In the genomic region with DNA sequence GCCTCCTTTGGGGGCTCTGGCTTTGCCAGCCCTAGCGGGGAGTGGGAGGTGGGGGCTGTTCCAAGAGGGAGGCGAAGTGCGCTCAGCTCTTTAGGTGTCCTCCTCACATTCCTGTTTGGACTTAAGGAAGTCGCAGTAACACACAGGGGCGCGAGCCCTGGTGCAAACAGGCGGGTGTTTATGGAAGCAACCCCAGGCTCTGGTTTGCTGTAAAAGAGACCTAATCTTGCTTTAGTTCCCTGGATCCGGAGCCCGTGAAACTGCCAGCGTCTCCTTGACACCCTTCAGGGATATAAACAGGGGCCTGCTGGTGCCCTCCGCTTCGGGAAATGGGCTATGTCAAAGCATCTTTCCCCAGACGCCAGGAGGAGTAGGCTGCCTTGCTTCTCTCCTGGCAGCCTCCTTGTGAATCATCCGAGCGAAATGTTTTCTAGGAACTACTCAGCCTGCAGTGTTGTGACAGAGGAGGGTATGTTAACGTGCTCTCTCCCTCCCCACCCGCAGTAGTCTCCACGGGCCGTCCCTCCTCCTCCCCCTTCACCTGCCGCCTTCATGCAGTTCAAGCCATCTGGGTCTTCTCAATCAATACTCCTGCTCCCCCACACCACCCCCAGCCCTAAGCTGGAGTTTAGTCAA, we compare ENCODE assay signal across 1 cellular context.
TF ChIP-seq lines count a peak whose summit lies in the region.

No MANE protein-coding gene starts in this region.

TF ChIP-seq in H1, 55 proteins besides CTCF, POLR2A, EP300 and RAD21 (continued from another document):
- no peak for TF ChIP-seq TAF1 (IDR thresholded peaks at IDR 0.05; ENCODE audit: low read depth, low read length)
- no peak for TF ChIP-seq GABPA (IDR thresholded peaks at IDR 0.05; ENCODE audit: borderline replicate concordance, insufficient read depth, low read length)
- no peak for TF ChIP-seq SUZ12 (IDR thresholded peaks at IDR 0.05; ENCODE audit: low read length)
- TF ChIP-seq EGR1 (IDR thresholded peaks at IDR 0.05; ENCODE audit: borderline replicate concordance, low read depth, low read length), result no peak
- no peak for TF ChIP-seq RBBP5 (IDR thresholded peaks at IDR 0.05; ENCODE audit: borderline replicate concordance, low read depth, low read length)
- TF ChIP-seq SP4 (IDR thresholded peaks at IDR 0.05; ENCODE audit: low read length), result no peak
- no peak for TF ChIP-seq JUN (IDR thresholded peaks at IDR 0.05; ENCODE audit: low read depth, low read length)
- TF ChIP-seq YY1 (IDR thresholded peaks at IDR 0.05; ENCODE audit: low read depth, low read length), result no peak
TF ChIP-seq in H1: peak in this region for 0.
